Comparison of ENCODE assay signal across 3 cellular contexts in genomic region chr10:77564781-77565589, GRCh38.
A peak's percentile ranks its signal among the peaks of the same experiment; 100 is the strongest.
TF ChIP-seq lines count a peak whose summit lies in the region.

No MANE protein-coding gene starts in this region.

TF ChIP-seq in liver, 16 proteins besides CTCF, POLR2A, EP300 and RAD21 (continued from another document):
- TF ChIP-seq NR2F2 (IDR thresholded peaks at IDR 0.05) (no peak), FOXA2 (IDR thresholded peaks at IDR 0.05) (no peak), GABPA (IDR thresholded peaks at IDR 0.05 in 1 of 2, conservative IDR thresholded peaks at IDR 0.05 in 1 of 2) (no peak), HNF4A (conservative IDR thresholded peaks at IDR 0.05) (peak; percentile 10 to 77), RXRA (IDR thresholded peaks at IDR 0.05) (peak in 1 of 2 donors; percentile 79), HNF4G (IDR thresholded peaks at IDR 0.05) (peak; percentile 21), FOXA1 (IDR thresholded peaks at IDR 0.05) (no peak), SP1 (IDR thresholded peaks at IDR 0.05) (no peak), YY1 (IDR thresholded peaks at IDR 0.05) (no peak)
- TF ChIP-seq, protein P1, sequence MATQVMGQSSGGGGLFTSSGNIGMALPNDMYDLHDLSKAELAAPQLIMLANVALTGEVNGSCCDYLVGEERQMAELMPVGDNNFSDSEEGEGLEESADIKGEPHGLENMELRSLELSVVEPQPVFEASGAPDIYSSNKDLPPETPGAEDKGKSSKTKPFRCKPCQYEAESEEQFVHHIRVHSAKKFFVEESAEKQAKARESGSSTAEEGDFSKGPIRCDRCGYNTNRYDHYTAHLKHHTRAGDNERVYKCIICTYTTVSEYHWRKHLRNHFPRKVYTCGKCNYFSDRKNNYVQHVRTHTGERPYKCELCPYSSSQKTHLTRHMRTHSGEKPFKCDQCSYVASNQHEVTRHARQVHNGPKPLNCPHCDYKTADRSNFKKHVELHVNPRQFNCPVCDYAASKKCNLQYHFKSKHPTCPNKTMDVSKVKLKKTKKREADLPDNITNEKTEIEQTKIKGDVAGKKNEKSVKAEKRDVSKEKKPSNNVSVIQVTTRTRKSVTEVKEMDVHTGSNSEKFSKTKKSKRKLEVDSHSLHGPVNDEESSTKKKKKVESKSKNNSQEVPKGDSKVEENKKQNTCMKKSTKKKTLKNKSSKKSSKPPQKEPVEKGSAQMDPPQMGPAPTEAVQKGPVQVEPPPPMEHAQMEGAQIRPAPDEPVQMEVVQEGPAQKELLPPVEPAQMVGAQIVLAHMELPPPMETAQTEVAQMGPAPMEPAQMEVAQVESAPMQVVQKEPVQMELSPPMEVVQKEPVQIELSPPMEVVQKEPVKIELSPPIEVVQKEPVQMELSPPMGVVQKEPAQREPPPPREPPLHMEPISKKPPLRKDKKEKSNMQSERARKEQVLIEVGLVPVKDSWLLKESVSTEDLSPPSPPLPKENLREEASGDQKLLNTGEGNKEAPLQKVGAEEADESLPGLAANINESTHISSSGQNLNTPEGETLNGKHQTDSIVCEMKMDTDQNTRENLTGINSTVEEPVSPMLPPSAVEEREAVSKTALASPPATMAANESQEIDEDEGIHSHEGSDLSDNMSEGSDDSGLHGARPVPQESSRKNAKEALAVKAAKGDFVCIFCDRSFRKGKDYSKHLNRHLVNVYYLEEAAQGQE (IDR thresholded peaks at IDR 0.05), result no peak
- TF ChIP-seq, protein P2, sequence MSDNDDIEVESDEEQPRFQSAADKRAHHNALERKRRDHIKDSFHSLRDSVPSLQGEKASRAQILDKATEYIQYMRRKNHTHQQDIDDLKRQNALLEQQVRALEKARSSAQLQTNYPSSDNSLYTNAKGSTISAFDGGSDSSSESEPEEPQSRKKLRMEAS (IDR thresholded peaks at IDR 0.05), result no peak
- TF ChIP-seq, protein P3, sequence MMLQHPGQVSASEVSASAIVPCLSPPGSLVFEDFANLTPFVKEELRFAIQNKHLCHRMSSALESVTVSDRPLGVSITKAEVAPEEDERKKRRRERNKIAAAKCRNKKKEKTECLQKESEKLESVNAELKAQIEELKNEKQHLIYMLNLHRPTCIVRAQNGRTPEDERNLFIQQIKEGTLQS (IDR thresholded peaks at IDR 0.05), result no peak

TF ChIP-seq in HepG2, 621 proteins besides CTCF, POLR2A, EP300 and RAD21 (continued from another document):
- TF ChIP-seq, protein P4, sequence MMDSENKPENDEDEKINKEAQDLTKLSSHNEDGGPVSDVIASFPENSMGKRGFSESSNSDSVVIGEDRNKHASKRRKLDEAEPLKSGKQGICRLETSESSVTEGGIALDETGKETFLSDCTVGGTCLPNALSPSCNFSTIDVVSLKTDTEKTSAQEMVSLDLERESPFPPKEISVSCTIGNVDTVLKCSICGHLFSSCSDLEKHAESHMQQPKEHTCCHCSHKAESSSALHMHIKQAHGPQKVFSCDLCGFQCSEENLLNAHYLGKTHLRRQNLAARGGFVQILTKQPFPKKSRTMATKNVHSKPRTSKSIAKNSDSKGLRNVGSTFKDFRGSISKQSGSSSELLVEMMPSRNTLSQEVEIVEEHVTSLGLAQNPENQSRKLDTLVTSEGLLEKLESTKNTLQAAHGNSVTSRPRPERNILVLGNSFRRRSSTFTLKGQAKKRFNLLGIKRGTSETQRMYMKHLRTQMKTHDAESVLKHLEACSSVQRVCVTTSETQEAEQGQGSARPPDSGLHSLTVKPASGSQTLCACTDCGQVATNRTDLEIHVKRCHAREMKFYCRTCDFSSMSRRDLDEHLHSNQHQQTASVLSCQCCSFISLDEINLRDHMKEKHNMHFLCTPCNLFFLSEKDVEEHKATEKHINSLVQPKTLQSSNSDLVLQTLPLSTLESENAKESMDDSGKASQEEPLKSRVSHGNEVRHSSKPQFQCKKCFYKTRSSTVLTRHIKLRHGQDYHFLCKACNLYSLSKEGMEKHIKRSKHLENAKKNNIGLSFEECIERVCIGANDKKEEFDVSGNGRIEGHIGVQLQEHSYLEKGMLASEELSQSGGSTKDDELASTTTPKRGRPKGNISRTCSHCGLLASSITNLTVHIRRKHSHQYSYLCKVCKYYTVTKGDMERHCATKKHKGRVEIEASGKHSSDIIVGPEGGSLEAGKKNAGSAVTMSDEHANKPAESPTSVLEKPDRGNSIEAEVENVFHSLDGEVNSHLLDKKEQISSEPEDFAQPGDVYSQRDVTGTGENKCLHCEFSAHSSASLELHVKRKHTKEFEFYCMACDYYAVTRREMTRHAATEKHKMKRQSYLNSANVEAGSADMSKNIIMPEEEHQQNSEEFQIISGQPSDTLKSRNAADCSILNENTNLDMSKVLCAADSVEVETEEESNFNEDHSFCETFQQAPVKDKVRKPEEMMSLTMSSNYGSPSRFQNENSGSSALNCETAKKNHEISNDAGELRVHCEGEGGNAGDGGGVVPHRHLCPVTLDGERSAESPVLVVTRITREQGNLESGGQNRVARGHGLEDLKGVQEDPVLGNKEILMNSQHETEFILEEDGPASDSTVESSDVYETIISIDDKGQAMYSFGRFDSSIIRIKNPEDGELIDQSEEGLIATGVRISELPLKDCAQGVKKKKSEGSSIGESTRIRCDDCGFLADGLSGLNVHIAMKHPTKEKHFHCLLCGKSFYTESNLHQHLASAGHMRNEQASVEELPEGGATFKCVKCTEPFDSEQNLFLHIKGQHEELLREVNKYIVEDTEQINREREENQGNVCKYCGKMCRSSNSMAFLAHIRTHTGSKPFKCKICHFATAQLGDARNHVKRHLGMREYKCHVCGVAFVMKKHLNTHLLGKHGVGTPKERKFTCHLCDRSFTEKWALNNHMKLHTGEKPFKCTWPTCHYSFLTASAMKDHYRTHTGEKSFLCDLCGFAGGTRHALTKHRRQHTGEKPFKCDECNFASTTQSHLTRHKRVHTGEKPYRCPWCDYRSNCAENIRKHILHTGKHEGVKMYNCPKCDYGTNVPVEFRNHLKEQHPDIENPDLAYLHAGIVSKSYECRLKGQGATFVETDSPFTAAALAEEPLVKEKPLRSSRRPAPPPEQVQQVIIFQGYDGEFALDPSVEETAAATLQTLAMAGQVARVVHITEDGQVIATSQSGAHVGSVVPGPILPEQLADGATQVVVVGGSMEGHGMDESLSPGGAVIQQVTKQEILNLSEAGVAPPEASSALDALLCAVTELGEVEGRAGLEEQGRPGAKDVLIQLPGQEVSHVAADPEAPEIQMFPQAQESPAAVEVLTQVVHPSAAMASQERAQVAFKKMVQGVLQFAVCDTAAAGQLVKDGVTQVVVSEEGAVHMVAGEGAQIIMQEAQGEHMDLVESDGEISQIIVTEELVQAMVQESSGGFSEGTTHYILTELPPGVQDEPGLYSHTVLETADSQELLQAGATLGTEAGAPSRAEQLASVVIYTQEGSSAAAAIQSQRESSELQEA (CRISPR knock-in tag; IDR thresholded peaks at IDR 0.05; ENCODE audit: not compliant biosample characterization), result no peak
- TF ChIP-seq ZNF850 (CRISPR knock-in tag; conservative IDR thresholded peaks at IDR 0.05) (no peak), ZNF788 (CRISPR knock-in tag; IDR thresholded peaks at IDR 0.05; ENCODE audit: borderline replicate concordance) (no peak), NR0B2 (CRISPR knock-in tag; IDR thresholded peaks at IDR 0.05) (no peak), PRPF4 (IDR thresholded peaks at IDR 0.05; ENCODE audit: low read depth, low read length, poor library complexity, severe bottlenecking) (no peak)

TF ChIP-seq in WTC11, 78 proteins besides CTCF, POLR2A, EP300 and RAD21 (continued from another document and continues in another):
- no peak for TF ChIP-seq ARID4B (CRISPR knock-in tag; IDR thresholded peaks at IDR 0.05; ENCODE audit: borderline replicate concordance)
- TF ChIP-seq, protein P5, sequence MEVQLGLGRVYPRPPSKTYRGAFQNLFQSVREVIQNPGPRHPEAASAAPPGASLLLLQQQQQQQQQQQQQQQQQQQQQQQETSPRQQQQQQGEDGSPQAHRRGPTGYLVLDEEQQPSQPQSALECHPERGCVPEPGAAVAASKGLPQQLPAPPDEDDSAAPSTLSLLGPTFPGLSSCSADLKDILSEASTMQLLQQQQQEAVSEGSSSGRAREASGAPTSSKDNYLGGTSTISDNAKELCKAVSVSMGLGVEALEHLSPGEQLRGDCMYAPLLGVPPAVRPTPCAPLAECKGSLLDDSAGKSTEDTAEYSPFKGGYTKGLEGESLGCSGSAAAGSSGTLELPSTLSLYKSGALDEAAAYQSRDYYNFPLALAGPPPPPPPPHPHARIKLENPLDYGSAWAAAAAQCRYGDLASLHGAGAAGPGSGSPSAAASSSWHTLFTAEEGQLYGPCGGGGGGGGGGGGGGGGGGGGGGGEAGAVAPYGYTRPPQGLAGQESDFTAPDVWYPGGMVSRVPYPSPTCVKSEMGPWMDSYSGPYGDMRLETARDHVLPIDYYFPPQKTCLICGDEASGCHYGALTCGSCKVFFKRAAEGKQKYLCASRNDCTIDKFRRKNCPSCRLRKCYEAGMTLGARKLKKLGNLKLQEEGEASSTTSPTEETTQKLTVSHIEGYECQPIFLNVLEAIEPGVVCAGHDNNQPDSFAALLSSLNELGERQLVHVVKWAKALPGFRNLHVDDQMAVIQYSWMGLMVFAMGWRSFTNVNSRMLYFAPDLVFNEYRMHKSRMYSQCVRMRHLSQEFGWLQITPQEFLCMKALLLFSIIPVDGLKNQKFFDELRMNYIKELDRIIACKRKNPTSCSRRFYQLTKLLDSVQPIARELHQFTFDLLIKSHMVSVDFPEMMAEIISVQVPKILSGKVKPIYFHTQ (CRISPR knock-in tag; IDR thresholded peaks at IDR 0.05), result no peak
- no peak for TF ChIP-seq SMAD4 (CRISPR knock-in tag; IDR thresholded peaks at IDR 0.05)
- no peak for TF ChIP-seq FOXJ3 (CRISPR knock-in tag; IDR thresholded peaks at IDR 0.05; ENCODE audit: borderline replicate concordance)
- no peak for TF ChIP-seq CBFB (CRISPR knock-in tag; IDR thresholded peaks at IDR 0.05; ENCODE audit: low read depth)
- TF ChIP-seq ZNF317 (CRISPR knock-in tag; IDR thresholded peaks at IDR 0.05; ENCODE audit: borderline replicate concordance, low read depth), result no peak
- TF ChIP-seq, protein P6, sequence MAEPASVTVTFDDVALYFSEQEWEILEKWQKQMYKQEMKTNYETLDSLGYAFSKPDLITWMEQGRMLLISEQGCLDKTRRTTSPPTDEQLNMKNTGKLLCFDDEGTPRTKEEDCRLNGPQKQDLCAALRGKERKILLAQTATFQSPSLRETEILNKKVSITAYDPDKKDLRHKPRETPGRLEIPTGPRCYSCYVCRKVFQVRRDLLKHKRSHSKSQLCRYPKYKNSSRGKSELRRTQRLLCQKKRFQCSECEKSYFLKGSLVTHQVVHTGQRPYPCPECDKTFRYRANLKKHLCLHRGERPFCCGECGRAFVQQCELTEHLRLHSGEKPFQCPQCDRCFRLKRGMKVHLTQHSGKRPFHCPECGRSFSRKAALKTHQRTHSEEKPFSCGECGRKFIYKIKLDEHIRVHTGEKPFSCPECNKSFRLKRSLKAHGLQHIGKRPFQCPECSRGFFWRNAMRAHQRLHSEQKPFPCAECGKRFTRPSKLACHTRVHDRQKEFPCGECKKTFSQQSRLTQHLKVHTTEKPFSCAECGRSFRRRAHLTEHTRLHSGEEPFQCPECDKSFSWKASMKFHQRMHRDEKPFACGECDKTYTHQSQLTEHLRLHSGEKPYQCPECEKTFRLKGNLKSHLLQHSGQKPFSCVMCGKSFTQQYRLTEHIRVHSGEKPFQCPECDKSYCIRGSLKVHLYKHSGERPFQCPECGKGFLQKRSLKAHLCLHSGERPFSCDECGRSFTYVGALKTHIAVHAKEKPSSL (CRISPR knock-in tag; conservative IDR thresholded peaks at IDR 0.05), result no peak
- TF ChIP-seq ELF4 (CRISPR knock-in tag; IDR thresholded peaks at IDR 0.05; ENCODE audit: low read depth), result no peak
- peak; percentile 94 for TF ChIP-seq TEAD4 (CRISPR knock-in tag; IDR thresholded peaks at IDR 0.05)
- TF ChIP-seq, protein P7, sequence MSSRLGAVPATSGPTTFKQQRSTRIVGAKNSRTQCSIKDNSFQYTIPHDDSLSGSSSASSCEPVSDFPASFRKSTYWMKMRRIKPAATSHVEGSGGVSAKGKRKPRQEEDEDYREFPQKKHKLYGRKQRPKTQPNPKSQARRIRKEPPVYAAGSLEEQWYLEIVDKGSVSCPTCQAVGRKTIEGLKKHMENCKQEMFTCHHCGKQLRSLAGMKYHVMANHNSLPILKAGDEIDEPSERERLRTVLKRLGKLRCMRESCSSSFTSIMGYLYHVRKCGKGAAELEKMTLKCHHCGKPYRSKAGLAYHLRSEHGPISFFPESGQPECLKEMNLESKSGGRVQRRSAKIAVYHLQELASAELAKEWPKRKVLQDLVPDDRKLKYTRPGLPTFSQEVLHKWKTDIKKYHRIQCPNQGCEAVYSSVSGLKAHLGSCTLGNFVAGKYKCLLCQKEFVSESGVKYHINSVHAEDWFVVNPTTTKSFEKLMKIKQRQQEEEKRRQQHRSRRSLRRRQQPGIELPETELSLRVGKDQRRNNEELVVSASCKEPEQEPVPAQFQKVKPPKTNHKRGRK (CRISPR knock-in tag; IDR thresholded peaks at IDR 0.05; ENCODE audit: borderline replicate concordance), result no peak
- TF ChIP-seq ZNF423 (CRISPR knock-in tag; IDR thresholded peaks at IDR 0.05), result peak; percentile 44; the same call in 1 of the 2 replicates
- no peak for TF ChIP-seq HMGA2 (CRISPR knock-in tag; IDR thresholded peaks at IDR 0.05)
- TF ChIP-seq ZNF263 (CRISPR knock-in tag; IDR thresholded peaks at IDR 0.05; ENCODE audit: low read depth), result no peak
- TF ChIP-seq ZNF416 (CRISPR knock-in tag; IDR thresholded peaks at IDR 0.05), result no peak
- TF ChIP-seq ZNF121 (CRISPR knock-in tag; IDR thresholded peaks at IDR 0.05), result no peak
- TF ChIP-seq ZMAT4 (CRISPR knock-in tag; IDR thresholded peaks at IDR 0.05), result no peak
- peak; percentile 97 for TF ChIP-seq TEAD1 (CRISPR knock-in tag; IDR thresholded peaks at IDR 0.05)
- TF ChIP-seq IRF2 (CRISPR knock-in tag; IDR thresholded peaks at IDR 0.05; ENCODE audit: borderline replicate concordance, low read depth), result no peak
- no peak for TF ChIP-seq TP53 (CRISPR knock-in tag; IDR thresholded peaks at IDR 0.05)
- TF ChIP-seq MXD4 (CRISPR knock-in tag; IDR thresholded peaks at IDR 0.05; ENCODE audit: borderline replicate concordance), result no peak
